Comparison of ENCODE assay signal across 1 cellular context in the genomic region with DNA sequence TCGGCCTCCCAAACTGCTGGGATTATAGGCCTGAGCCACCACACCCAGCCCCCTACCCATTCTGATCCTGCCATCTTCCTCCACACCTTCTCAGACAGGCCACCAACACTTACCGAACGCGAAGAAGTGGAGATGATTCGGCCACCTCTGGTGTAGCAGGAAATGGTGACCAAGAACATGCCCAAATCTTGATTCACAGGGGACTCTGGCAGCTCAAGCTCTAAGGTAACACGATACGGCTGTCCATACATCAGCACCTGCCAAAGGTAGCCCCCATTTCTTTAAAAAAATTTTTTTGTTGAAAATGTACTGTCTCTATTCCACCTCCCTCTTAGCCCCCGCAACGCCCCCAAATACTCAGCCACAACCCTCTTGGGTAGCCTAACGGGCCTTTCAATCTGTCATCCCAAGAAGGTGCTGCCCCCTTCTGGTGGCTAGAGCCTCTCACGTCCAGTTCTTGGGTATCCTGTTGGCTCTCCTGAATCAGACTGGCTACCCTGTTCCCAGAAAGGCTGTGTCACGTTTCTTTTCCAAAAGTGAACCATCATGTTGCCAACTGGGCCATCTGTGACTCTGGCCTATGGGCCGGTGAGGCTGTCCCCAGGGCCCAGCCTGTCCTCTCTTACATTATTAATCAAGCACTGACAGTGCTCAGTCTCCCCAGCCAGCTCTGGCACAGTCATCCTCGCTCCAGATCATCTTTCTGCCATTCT.
A peak's percentile ranks its signal among the peaks of the same experiment; 100 is the strongest.
TF ChIP-seq lines count a peak whose summit lies in the region.

No MANE protein-coding gene starts in this region.

TF ChIP-seq in SK-N-SH, 30 proteins besides CTCF, POLR2A, EP300 and RAD21 (continued from another document):
- TF ChIP-seq, protein P1, sequence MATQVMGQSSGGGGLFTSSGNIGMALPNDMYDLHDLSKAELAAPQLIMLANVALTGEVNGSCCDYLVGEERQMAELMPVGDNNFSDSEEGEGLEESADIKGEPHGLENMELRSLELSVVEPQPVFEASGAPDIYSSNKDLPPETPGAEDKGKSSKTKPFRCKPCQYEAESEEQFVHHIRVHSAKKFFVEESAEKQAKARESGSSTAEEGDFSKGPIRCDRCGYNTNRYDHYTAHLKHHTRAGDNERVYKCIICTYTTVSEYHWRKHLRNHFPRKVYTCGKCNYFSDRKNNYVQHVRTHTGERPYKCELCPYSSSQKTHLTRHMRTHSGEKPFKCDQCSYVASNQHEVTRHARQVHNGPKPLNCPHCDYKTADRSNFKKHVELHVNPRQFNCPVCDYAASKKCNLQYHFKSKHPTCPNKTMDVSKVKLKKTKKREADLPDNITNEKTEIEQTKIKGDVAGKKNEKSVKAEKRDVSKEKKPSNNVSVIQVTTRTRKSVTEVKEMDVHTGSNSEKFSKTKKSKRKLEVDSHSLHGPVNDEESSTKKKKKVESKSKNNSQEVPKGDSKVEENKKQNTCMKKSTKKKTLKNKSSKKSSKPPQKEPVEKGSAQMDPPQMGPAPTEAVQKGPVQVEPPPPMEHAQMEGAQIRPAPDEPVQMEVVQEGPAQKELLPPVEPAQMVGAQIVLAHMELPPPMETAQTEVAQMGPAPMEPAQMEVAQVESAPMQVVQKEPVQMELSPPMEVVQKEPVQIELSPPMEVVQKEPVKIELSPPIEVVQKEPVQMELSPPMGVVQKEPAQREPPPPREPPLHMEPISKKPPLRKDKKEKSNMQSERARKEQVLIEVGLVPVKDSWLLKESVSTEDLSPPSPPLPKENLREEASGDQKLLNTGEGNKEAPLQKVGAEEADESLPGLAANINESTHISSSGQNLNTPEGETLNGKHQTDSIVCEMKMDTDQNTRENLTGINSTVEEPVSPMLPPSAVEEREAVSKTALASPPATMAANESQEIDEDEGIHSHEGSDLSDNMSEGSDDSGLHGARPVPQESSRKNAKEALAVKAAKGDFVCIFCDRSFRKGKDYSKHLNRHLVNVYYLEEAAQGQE (IDR thresholded peaks at IDR 0.05; ENCODE audit: low read depth, low read length) = no peak
- peak; percentile 64 for TF ChIP-seq SMC3 (IDR thresholded peaks at IDR 0.05; ENCODE audit: low read depth, low read length)
- TF ChIP-seq MXI1 (IDR thresholded peaks at IDR 0.05; ENCODE audit: low read depth, low read length) = 0 out of 2 replicates have a peak, but pooled peaks have one; percentile 35
- TF ChIP-seq, protein P2, sequence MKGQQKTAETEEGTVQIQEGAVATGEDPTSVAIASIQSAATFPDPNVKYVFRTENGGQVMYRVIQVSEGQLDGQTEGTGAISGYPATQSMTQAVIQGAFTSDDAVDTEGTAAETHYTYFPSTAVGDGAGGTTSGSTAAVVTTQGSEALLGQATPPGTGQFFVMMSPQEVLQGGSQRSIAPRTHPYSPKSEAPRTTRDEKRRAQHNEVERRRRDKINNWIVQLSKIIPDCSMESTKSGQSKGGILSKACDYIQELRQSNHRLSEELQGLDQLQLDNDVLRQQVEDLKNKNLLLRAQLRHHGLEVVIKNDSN (IDR thresholded peaks at IDR 0.05; ENCODE audit: borderline replicate concordance, low read depth) = no peak
